In the genomic region with DNA sequence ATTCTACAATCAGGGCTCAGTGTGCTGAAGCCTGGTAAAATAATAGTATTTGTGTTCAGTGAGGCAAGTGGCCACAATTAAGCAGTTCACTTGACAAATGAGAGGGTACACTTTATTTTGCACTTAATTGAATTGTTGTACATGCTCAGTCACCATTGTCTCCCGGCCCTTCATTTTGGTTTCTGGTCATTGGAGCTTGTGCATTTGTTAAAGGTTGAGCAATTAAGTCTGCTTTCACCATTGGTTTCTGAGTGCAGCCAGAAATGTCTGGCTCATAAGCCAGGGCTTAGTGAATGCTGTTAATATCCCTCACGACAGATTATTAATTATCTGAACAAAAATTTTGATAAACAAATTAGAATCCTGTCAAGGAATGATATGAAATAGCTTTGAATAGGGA, we compare ENCODE assay signal across 24 cellular contexts.
"Had no signal": no experiment of that assay in that cellular context is flagged by ENCODE, and none has a peak within 500 bp of the region (broad histone marks: within the 10 kb centered on the region; RNA-seq: fewer than 3 reads in every experiment).

No MANE protein-coding gene starts in this region.

- H3K4me3 ChIP-seq: body of pancreas, esophagus muscularis mucosa, ovary, suprapubic skin, transverse colon had no signal

- H3K36me3 Mint-ChIP-seq: activated CD8-positive, alpha-beta memory T cell treated with anti-CD3 and anti-CD28 coated beads, Interleukin-2, amount 10 ng/mL, durations not matched to agents 7 days and 5 days; activated naive CD4-positive, alpha-beta T cell treated with anti-CD3 and anti-CD28 coated beads, Interleukin-2, amount 50 U/mL, for 72 hours; naive B cell had no signal

- H3K9me3 ChIP-seq: body of pancreas, esophagus muscularis mucosa, ovary, suprapubic skin, transverse colon had no signal

- DNase-seq: activated B cell treated with CpG ODN at 0.5 μM for 24 hours; activated CD8-positive, alpha-beta memory T cell treated with anti-CD3 and anti-CD28 coated beads, Interleukin-2, amount 10 ng/mL, durations not matched to agents 7 days and 5 days; activated CD8-positive, alpha-beta T cell treated with anti-CD3 and anti-CD28 coated beads, Interleukin-2, amount 10 ng/mL, durations not matched to agents 7 days and 5 days; activated T-cell treated with anti-CD3 and anti-CD28 coated beads, Interleukin-2, amount 50 U/mL, for 48 hours; anterior cingulate cortex; body of pancreas; dermis blood vessel endothelial cell; effector CD4-positive, alpha-beta T cell; foreskin melanocyte; kidney glomerular epithelial cell; left ventricle myocardium superior; mammary epithelial cell; naive B cell; nephron progenitor cell; ovary; stimulated activated CD4-positive, alpha-beta T cell treated with anti-CD3 and anti-CD28 coated beads, Interleukin-15, amount 100 ng/mL, for 24 hours; stimulated activated CD4-positive, alpha-beta T cell treated with anti-CD3 and anti-CD28 coated beads, Interleukin-2, amount 100 ng/mL, for 24 hours; stimulated activated naive CD4-positive, alpha-beta T cell; transverse colon had no signal

- ATAC-seq: activated CD8-positive, alpha-beta memory T cell treated with anti-CD3 and anti-CD28 coated beads, Interleukin-2, amount 10 ng/mL, durations not matched to agents 7 days and 5 days; activated CD8-positive, alpha-beta T cell treated with anti-CD3 and anti-CD28 coated beads, Interleukin-2, amount 10 ng/mL, durations not matched to agents 7 days and 5 days; activated naive CD4-positive, alpha-beta T cell treated with anti-CD3 and anti-CD28 coated beads, Interleukin-2, amount 50 U/mL, for 72 hours; body of pancreas; left ventricle myocardium superior had no signal

- H3K27me3 ChIP-seq: body of pancreas, esophagus muscularis mucosa, ovary, suprapubic skin, transverse colon had no signal

- H3K4me1 ChIP-seq: body of pancreas, suprapubic skin had no signal

- H3K9me3 Mint-ChIP-seq: activated B cell treated with CpG ODN at 0.5 μM for 24 hours; activated naive CD4-positive, alpha-beta T cell treated with anti-CD3 and anti-CD28 coated beads, Interleukin-2, amount 50 U/mL, for 72 hours; activated T-helper 2 cell treated with anti-CD3 and anti-CD28 coated beads, Interferon-gamma antibody, Interleukin-2, Interleukin-4, amounts not matched to agents 10 μg/mL and 5 μg/mL and 100 μg/mL, durations not matched to agents 14 hours and 24 hours and 36 hours; naive B cell; nephron progenitor cell had no signal

- H3K4me3 Mint-ChIP-seq: activated B cell treated with CpG ODN at 0.5 μM for 24 hours; activated CD8-positive, alpha-beta memory T cell treated with anti-CD3 and anti-CD28 coated beads, Interleukin-2, amount 10 ng/mL, durations not matched to agents 7 days and 5 days; activated CD8-positive, alpha-beta T cell treated with anti-CD3 and anti-CD28 coated beads, Interleukin-2, amount 10 ng/mL, durations not matched to agents 7 days and 5 days; naive B cell; nephron progenitor cell had no signal

- H3K36me3 ChIP-seq: esophagus muscularis mucosa, ovary, suprapubic skin, transverse colon had no signal

- H3K27ac ChIP-seq: body of pancreas, esophagus muscularis mucosa, ovary, suprapubic skin, transverse colon had no signal

- H3K4me1 Mint-ChIP-seq: activated B cell treated with CpG ODN at 0.5 μM for 24 hours; activated CD8-positive, alpha-beta memory T cell treated with anti-CD3 and anti-CD28 coated beads, Interleukin-2, amount 10 ng/mL, durations not matched to agents 7 days and 5 days; naive B cell had no signal

- H3K27ac Mint-ChIP-seq: activated B cell treated with CpG ODN at 0.5 μM for 24 hours; activated CD8-positive, alpha-beta memory T cell treated with anti-CD3 and anti-CD28 coated beads, Interleukin-2, amount 10 ng/mL, durations not matched to agents 7 days and 5 days; activated CD8-positive, alpha-beta T cell treated with anti-CD3 and anti-CD28 coated beads, Interleukin-2, amount 10 ng/mL, durations not matched to agents 7 days and 5 days; activated naive CD4-positive, alpha-beta T cell treated with anti-CD3 and anti-CD28 coated beads, Interleukin-2, amount 50 U/mL, for 72 hours; activated T-helper 2 cell treated with anti-CD3 and anti-CD28 coated beads, Interferon-gamma antibody, Interleukin-2, Interleukin-4, amounts not matched to agents 10 μg/mL and 5 μg/mL and 100 μg/mL, durations not matched to agents 14 hours and 24 hours and 36 hours; naive B cell; nephron progenitor cell; progenitor cell of endocrine pancreas had no signal
